1 cellular context compared by ENCODE assay signal in the genomic region with DNA sequence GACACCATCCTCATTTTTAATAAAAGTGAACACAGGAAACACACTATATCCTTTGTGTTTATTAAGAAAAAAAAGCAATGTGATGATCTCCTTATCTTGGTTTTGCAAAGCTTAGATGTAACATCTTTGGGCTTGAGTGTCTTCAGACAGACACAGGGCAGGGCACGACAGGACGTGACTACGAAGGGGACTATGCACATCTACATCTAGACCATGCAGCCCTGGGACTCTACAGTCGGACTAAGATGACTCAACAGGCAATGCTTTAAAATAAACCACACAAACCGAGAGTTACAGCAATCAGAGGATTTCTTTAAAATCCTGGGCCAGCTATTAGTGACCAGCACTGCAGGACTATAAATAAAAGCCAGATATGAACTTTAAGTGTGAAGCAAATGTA.
TF ChIP-seq lines count a peak whose summit lies in the region.

No MANE protein-coding gene starts in this region.

TF ChIP-seq in A549, 52 proteins besides CTCF, POLR2A, EP300 and RAD21 (continued from another document):
- TF ChIP-seq, protein P1, sequence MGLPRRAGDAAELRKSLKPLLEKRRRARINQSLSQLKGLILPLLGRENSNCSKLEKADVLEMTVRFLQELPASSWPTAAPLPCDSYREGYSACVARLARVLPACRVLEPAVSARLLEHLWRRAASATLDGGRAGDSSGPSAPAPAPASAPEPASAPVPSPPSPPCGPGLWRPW (IDR thresholded peaks at IDR 0.05): no peak
- TF ChIP-seq FOXS1 (CRISPR knock-in tag; IDR thresholded peaks at IDR 0.05) (no peak), CBX8 (IDR thresholded peaks at IDR 0.05) (no peak)
